Comparison of ENCODE assay signal across 18 cellular contexts in genomic region chrX:28901637-28902036, GRCh38.
DNase-seq lines count a peak whose midpoint lies in the region; ATAC-seq, FAIRE-seq and TF ChIP-seq lines count a peak whose summit lies in the region.
"Had no signal": no experiment of that assay in that cellular context is flagged by ENCODE, and none has a peak within 500 bp of the region (broad histone marks: within the 10 kb centered on the region; RNA-seq: fewer than 3 reads in every experiment).

No MANE protein-coding gene starts in this region.

- H3K4me3 ChIP-seq in astrocyte (ENCODE audit: insufficient read depth, low read depth, low read length) = no peak overlapping the region
- no peak overlapping the region for H3K4me3 ChIP-seq in fibroblast of the aortic adventitia (ENCODE audit: low read depth, low read length)
- H3K4me3 ChIP-seq in tibial nerve = no peak overlapping the region
- H3K4me3 ChIP-seq: SK-N-MC had no signal

- H3K36me3 Mint-ChIP-seq in astrocyte (ENCODE audit: low read depth, unreplicated experiment) = no peaks in the 10 kb centered on the region
- H3K36me3 Mint-ChIP-seq: CD4-positive, CD25-positive, alpha-beta regulatory T cell had no signal

- no peak for TF ChIP-seq POLR2A in tibial nerve (IDR thresholded peaks at IDR 0.05)

- H3K36me3 ChIP-seq in astrocyte (ENCODE audit: insufficient read depth, low read length) = no peaks in the 10 kb centered on the region
- no peaks in the 10 kb centered on the region for H3K36me3 ChIP-seq in tibial nerve

- peak; percentile 11 for DNase-seq in EL
- peak; percentile 65 for DNase-seq in astrocyte (ENCODE audit: low read depth)
- peak; percentile 27 for DNase-seq in fibroblast of the aortic adventitia (ENCODE audit: low read depth)
- DNase-seq in tibial nerve (ENCODE audit: low spot score in 2 of 2) = no peak
- DNase-seq in RKO (ENCODE audit: low spot score) = no peak
- no peak for DNase-seq in GDM1 (lab: John Stamatoyannopoulos, UW)
- DNase-seq: Calu3; CD4-positive, CD25-positive, alpha-beta regulatory T cell; GOT3; KG1; NCI-H1048; NCI-H2081 treated with DMSO at 0.1 percent for 48 hours; NCI-H510A treated with DMSO at 0.1 percent for 48 hours had no signal

- peaks cover 6% of the 10 kb centered on the region for H3K4me1 ChIP-seq in astrocyte (ENCODE audit: insufficient read depth, low read length)
- H3K4me1 ChIP-seq in tibial nerve = no peaks in the 10 kb centered on the region

- H3K27me3 ChIP-seq in astrocyte (ENCODE audit: insufficient read depth, low read length) (no peaks in the 10 kb centered on the region), tibial nerve (no peaks in the 10 kb centered on the region)

- no peak for ATAC-seq in HG03439 (IDR thresholded peaks at IDR 0.05; ENCODE audit: unreplicated experiment)
- ATAC-seq: Right ventricle myocardium inferior had no signal

- no peak overlapping the region for H3K9ac ChIP-seq in astrocyte (ENCODE audit: low read length)

- peak; percentile 86 for FAIRE-seq in astrocyte (lab: Jason Lieb, UNC)
- FAIRE-seq: GM18507 had no signal

- H3K4me3 Mint-ChIP-seq in astrocyte (ENCODE audit: unreplicated experiment) = no peak overlapping the region
- H3K4me3 Mint-ChIP-seq: B cell; CD4-positive, CD25-positive, alpha-beta regulatory T cell had no signal

- H3K27ac Mint-ChIP-seq in astrocyte (ENCODE audit: unreplicated experiment) = no peak overlapping the region
- H3K27ac Mint-ChIP-seq: B cell; CD4-positive, CD25-positive, alpha-beta regulatory T cell had no signal

- no peak overlapping the region for H2AFZ ChIP-seq in astrocyte (ENCODE audit: low read depth, low read length)

- no peak for TF ChIP-seq EP300 in tibial nerve (IDR thresholded peaks at IDR 0.05)

- H3K27me3 Mint-ChIP-seq in astrocyte (ENCODE audit: low read depth, unreplicated experiment) = no peaks in the 10 kb centered on the region
- H3K27me3 Mint-ChIP-seq: B cell; CD4-positive, CD25-positive, alpha-beta regulatory T cell had no signal

- peak overlapping the region; percentile 41 for H3K4me2 ChIP-seq in astrocyte (ENCODE audit: low read length)

- peaks cover 2% of the 10 kb centered on the region for H3K9me3 Mint-ChIP-seq in astrocyte (ENCODE audit: unreplicated experiment)

- TF ChIP-seq CTCF in astrocyte (IDR thresholded peaks at IDR 0.05; ENCODE audit: insufficient read depth, low read depth, low read length) (no peak), fibroblast of the aortic adventitia (IDR thresholded peaks at IDR 0.05; ENCODE audit: insufficient read depth, low read length) (no peak), tibial nerve (IDR thresholded peaks at IDR 0.05) (no peak)

- H4K20me1 ChIP-seq in astrocyte (ENCODE audit: insufficient read depth, low read length) = no peaks in the 10 kb centered on the region

- H3K79me2 ChIP-seq in astrocyte (ENCODE audit: insufficient read depth, low read length) = no peaks in the 10 kb centered on the region

- H3K4me1 Mint-ChIP-seq in astrocyte (ENCODE audit: low read depth, unreplicated experiment) = peaks cover 3% of the 10 kb centered on the region
- H3K4me1 Mint-ChIP-seq: B cell; CD4-positive, CD25-positive, alpha-beta regulatory T cell had no signal

- H3K9me3 ChIP-seq in astrocyte (ENCODE audit: insufficient read depth, low read depth, low read length) (no peaks in the 10 kb centered on the region), tibial nerve (no peaks in the 10 kb centered on the region)

- H3K27ac ChIP-seq in astrocyte (ENCODE audit: low read depth, low read length) (no peak overlapping the region), tibial nerve (peak overlapping the region in 3 of 4 donors; percentile 14 to 32 (median 29))
- H3K27ac ChIP-seq: SK-N-MC had no signal

- WGBS in tibial nerve, 2 donors = 35 to 36% methylated on average over 3 of the region's 3 CpGs

Comparison
In these comparisons a context has a peak if more than half of its experiments do, and no peak if none do; other contexts are left out.
1. DNase-seq: peak in EL (single experiment), astrocyte (single experiment) and fibroblast of the aortic adventitia (single experiment); none in tibial nerve (0 of 2), RKO (single experiment) and GDM1 (single experiment).